Comparison of ENCODE assay signal across 8 cellular contexts in the genomic region with DNA sequence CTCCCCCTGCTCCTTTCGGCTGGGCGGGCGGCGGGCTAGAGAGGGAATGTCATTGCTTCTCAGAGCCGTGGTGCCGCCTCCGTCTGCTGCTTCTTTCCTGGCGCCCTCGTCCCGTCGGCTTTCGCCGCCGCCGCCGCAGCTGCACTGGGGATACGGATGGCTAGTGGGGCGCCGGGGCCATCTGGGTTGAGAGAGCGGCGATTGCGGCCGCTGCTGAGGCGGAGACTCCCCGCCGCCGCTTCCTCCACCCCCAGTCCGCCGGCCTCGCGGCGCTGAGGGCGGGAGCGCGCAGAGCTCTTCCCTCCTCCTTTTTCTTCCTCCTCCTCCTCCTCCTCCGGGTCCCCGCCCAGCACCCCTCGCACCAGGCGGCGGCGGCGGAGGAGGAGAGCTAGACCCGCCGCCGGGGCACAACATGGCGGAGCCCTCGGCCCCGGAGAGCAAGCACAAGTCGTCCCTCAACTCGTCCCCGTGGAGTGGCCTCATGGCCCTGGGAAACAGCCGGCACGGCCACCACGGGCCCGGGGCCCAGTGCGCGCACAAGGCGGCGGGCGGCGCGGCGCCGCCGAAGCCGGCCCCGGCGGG. TPM values are rescaled to one million over a fixed set of nuclear protein-coding genes. Genes with fewer than 3 reads are reported as not detected.
A peak's percentile ranks its signal among the peaks of the same experiment; 100 is the strongest.
DNase-seq lines count a peak whose midpoint lies in the region; ATAC-seq and TF ChIP-seq lines count a peak whose summit lies in the region.

Gene STT3B, plus strand, starts transcription at position 339 of the 582 bp plus-strand sequence. Its CDS starts 74 bp downstream, at position 413.

- TF ChIP-seq POLR2A in heart left ventricle (IDR thresholded peaks at IDR 0.05) (peak; percentile 89 to 93), prostate gland (IDR thresholded peaks at IDR 0.05) (peak; percentile 91)

- peaks cover 27% of the 10 kb centered on the region for H3K36me3 Mint-ChIP-seq in activated naive CD8-positive, alpha-beta T cell treated with anti-CD3 and anti-CD28 coated beads for 36 hours

- ATAC-seq in GM21360 (IDR thresholded peaks at IDR 0.05; ENCODE audit: unreplicated experiment) (peak; percentile 46), heart left ventricle (peak; percentile 51 to 87 (median 78))

- H3K4me1 ChIP-seq in heart left ventricle (peaks cover 0 to 54% (median 31%) of the 10 kb centered on the region in 12 donors), prostate gland (replicated peaks) (peaks cover 9% of the 10 kb centered on the region)

- peak within 1 kb of the TSS; percentile 95 for H3K4me3 Mint-ChIP-seq in activated naive CD8-positive, alpha-beta T cell treated with anti-CD3 and anti-CD28 coated beads for 36 hours

- no peaks in the 10 kb centered on the region for H3K9me3 Mint-ChIP-seq in activated naive CD8-positive, alpha-beta T cell treated with anti-CD3 and anti-CD28 coated beads for 36 hours

- WGBS in heart left ventricle, 4 donors = 0% methylated on average over 40 to 68 of the region's 68 CpGs
- WGBS in prostate gland = under 1% methylated on average over 67 of the region's 68 CpGs

- peak within 1 kb of the TSS; percentile 99 for H3K27ac Mint-ChIP-seq in activated naive CD8-positive, alpha-beta T cell treated with anti-CD3 and anti-CD28 coated beads for 36 hours

- H3K27me3 Mint-ChIP-seq in activated naive CD8-positive, alpha-beta T cell treated with anti-CD3 and anti-CD28 coated beads for 36 hours = no peaks in the 10 kb centered on the region

- H3K4me3 ChIP-seq in heart left ventricle = peak within 1 kb of the TSS; percentile 71 to 95 (median 90)
- H3K4me3 ChIP-seq in prostate gland = peak within 1 kb of the TSS; percentile 88 to 89

- H3K4me1 Mint-ChIP-seq in activated naive CD8-positive, alpha-beta T cell treated with anti-CD3 and anti-CD28 coated beads for 36 hours = peaks cover 22% of the 10 kb centered on the region

- H3K27ac ChIP-seq in heart left ventricle (peak within 1 kb of the TSS; percentile 76 to 100 (median 98)), prostate gland (peak within 1 kb of the TSS; percentile 91 to 96)

- intact Hi-C loops in heart left ventricle (cut with DNase I) (loop anchor here in 1 of 10 donors (5.0 kb wide), 2 partner anchors 235 to 575 kb away; partner anchors contain the start of gene GPD1L), prostate gland (cut with DNase I) (loop anchor here (10.0 kb wide), 3 partner anchors 232 to 612 kb away; no protein-coding TSS in a partner anchor)

- TF ChIP-seq CTCF in heart left ventricle (IDR thresholded peaks at IDR 0.05) = no peak
- peak in 2 of 4 experiments; percentile 2 to 24 for TF ChIP-seq CTCF in prostate gland (IDR thresholded peaks at IDR 0.05)

- DNase-seq in DMS53 treated with DMSO at 0.1 percent for 48 hours (lab: John Stamatoyannopoulos, UW; ENCODE audit: unreplicated experiment) (peak; percentile 9), HS-27A (ENCODE audit: low read depth) (peak; percentile 59), SHP77 treated with DMSO at 0.1 percent for 48 hours (lab: John Stamatoyannopoulos, UW) (peak; percentile 66), heart left ventricle (peak; percentile 86 to 93 (median 87)), prostate gland (ENCODE audit: low spot score) (peak; percentile 69), ureter (ENCODE audit: low spot score) (peak; percentile 85)
- DNase-seq in activated naive CD8-positive, alpha-beta T cell treated with anti-CD3 and anti-CD28 coated beads for 36 hours = peak; percentile 88

- H3K9me3 ChIP-seq in heart left ventricle = no peaks in the 10 kb centered on the region
- H3K9me3 ChIP-seq in prostate gland = no peaks in the 10 kb centered on the region

- H3K27me3 ChIP-seq in heart left ventricle = no peaks in the 10 kb centered on the region
- H3K27me3 ChIP-seq in prostate gland (replicated peaks; ENCODE audit: insufficient read depth) = no peaks in the 10 kb centered on the region

- H3K36me3 ChIP-seq in heart left ventricle = no peaks in the 10 kb centered on the region
- no peaks in the 10 kb centered on the region for H3K36me3 ChIP-seq in prostate gland

RNA-seq across cellular contexts. Expression of gene STT3B, which starts in this region (rescaled TPM):
- total RNA-seq in activated naive CD8-positive, alpha-beta T cell treated with anti-CD3 and anti-CD28 coated beads for 36 hours = 100 to 1,000 TPM; 113 to 115 TPM
- 100 to 1,000 TPM in 3 of 9 donors, 10 to 100 TPM in 6; 67.4 to 109 (median 92.1) TPM for total RNA-seq in heart left ventricle
- polyA plus RNA-seq in heart left ventricle = 10 to 100 TPM; 30.2 to 78.4 TPM
- total RNA-seq in prostate gland = 100 to 1,000 TPM; 106 to 132 TPM
- total RNA-seq in ureter = 169 TPM

Comparison
In these comparisons a context has a peak if more than half of its experiments do, and no peak if none do; other contexts are left out.
1. Peak in every context shown above with its lines: DNase-seq, ATAC-seq, H3K4me3 ChIP-seq and H3K27ac ChIP-seq.
2. DNase-seq: peak in every context shown above with its lines; median percentile 88 in activated naive CD8-positive, alpha-beta T cell treated with anti-CD3 and anti-CD28 coated beads for 36 hours; 87 in heart left ventricle; 85 in ureter; 69 in prostate gland; 66 in SHP77 treated with DMSO at 0.1 percent for 48 hours; 59 in HS-27A; 9 in DMS53 treated with DMSO at 0.1 percent for 48 hours.